Comparison of ENCODE assay signal across 1 cellular context in genomic region chr1:53862507-53862906, GRCh38.
TF ChIP-seq lines count a peak whose summit lies in the region.

No MANE protein-coding gene starts in this region.

TF ChIP-seq in HepG2, 621 proteins besides CTCF, POLR2A, EP300 and RAD21:
- peak; percentile 62 to 79 for TF ChIP-seq MAFK (conservative IDR thresholded peaks at IDR 0.05 in 1 of 2, IDR thresholded peaks at IDR 0.05 in 1 of 2; ENCODE audit: low read length in 2 of 2)
- TF ChIP-seq MAFF (IDR thresholded peaks at IDR 0.05; ENCODE audit: low read depth, low read length): peak; percentile 30; the same call in 1 of the 2 replicates
- TF ChIP-seq HBP1 (CRISPR knock-in tag; IDR thresholded peaks at IDR 0.05; ENCODE audit: low read depth): no peak
- TF ChIP-seq NFE2L2 (IDR thresholded peaks at IDR 0.05; ENCODE audit: low read length): peak; percentile 75
TF ChIP-seq in HepG2: peak in this region for 3.
